Comparison of ENCODE assay signal across 24 cellular contexts in the genomic region with DNA sequence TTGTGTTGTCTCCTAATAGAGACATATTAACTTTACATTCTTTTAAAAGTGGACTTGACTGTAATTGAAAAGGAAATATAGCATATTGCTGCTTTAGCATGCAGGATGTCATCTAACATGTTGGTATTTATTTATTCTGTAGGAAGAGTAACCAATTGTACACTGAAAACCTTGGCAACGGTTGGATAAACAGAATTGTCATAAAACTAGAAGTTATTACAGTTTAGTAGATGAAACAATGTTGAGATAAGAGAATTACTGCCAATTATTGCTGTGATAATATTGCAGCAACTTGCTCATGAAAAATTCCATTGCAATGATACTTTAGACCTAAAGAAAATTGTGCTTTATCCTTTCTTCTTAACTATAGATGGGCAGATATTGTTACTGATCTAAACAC. TPM values are rescaled to one million over a fixed set of nuclear protein-coding genes. Genes with fewer than 3 reads are reported as not detected.
DNase-seq lines count a peak whose midpoint lies in the region; ATAC-seq, FAIRE-seq and TF ChIP-seq lines count a peak whose summit lies in the region.
"Had no signal": no experiment of that assay in that cellular context is flagged by ENCODE, and none has a peak within 500 bp of the region (broad histone marks: within the 10 kb centered on the region; RNA-seq: fewer than 3 reads in every experiment).

No MANE protein-coding gene starts in this region.

- no peak overlapping the region for H3K9ac ChIP-seq in PC-3 (ENCODE audit: low read length)
- H3K9ac ChIP-seq: BLaER1 treated with 17β-estradiol and CSF1 and Interleukin-3, amounts not matched to agents 10 nM and 100 nM had no signal

- no peaks in the 10 kb centered on the region for H4K20me1 ChIP-seq in PC-3 (ENCODE audit: low read length)
- H4K20me1 ChIP-seq: BLaER1 treated with 17β-estradiol and CSF1 and Interleukin-3, amounts not matched to agents 10 nM and 100 nM had no signal

- CTCF ChIA-PET in PC-3 (lab: Charles Lee) = no interaction called here
- CTCF ChIA-PET in naive thymus-derived CD4-positive, alpha-beta T cell (lab: Charles Lee) = no interaction called here

- POLR2A ChIA-PET in PC-3 (lab: Charles Lee; ENCODE audit: unreplicated experiment) = no interaction called here
- POLR2A ChIA-PET in naive thymus-derived CD4-positive, alpha-beta T cell (lab: Charles Lee) = no interaction called here

- TF ChIP-seq CTCF in HFFc6 (IDR thresholded peaks at IDR 0.05) (no peak), PC-3 (conservative IDR thresholded peaks at IDR 0.05; ENCODE audit: low read depth, low read length) (no peak)

- peaks cover 24% of the 10 kb centered on the region for H3K4me1 Mint-ChIP-seq in HFFc6 (ENCODE audit: low read depth)
- H3K4me1 Mint-ChIP-seq in activated T-cell treated with anti-CD3 and anti-CD28 coated beads, Interleukin-2, amount 50 U/mL, for 4 hours (ENCODE audit: low read depth) = no peaks in the 10 kb centered on the region
- H3K4me1 Mint-ChIP-seq in naive thymus-derived CD4-positive, alpha-beta T cell = no peaks in the 10 kb centered on the region
- H3K4me1 Mint-ChIP-seq: CD14-positive monocyte; CD4-positive, alpha-beta memory T cell had no signal

- no peak for FAIRE-seq in small intestine (lab: Jason Lieb, UNC)
- FAIRE-seq: A204.1, G401.6, GM12892 had no signal

- no peaks in the 10 kb centered on the region for H3K9me3 ChIP-seq in PC-3 (ENCODE audit: low read length)
- H3K9me3 ChIP-seq in naive thymus-derived CD4-positive, alpha-beta T cell (ENCODE audit: control insufficient read depth in 2 of 3, low read length in 3 of 3) = no peaks in the 10 kb centered on the region
- H3K9me3 ChIP-seq in small intestine (ENCODE audit: control insufficient read depth, low read depth) = no peaks in the 10 kb centered on the region
- H3K9me3 ChIP-seq: BE2C; BLaER1 treated with 17β-estradiol and CSF1 and Interleukin-3, amounts not matched to agents 10 nM and 100 nM; HAP-1 had no signal

- H3K36me3 Mint-ChIP-seq in HFFc6 (ENCODE audit: low read depth) = peaks cover 29% of the 10 kb centered on the region
- H3K36me3 Mint-ChIP-seq in activated T-cell treated with anti-CD3 and anti-CD28 coated beads, Interleukin-2, amount 50 U/mL, for 4 hours (ENCODE audit: insufficient read depth) = peaks cover 10% of the 10 kb centered on the region
- peaks cover 0 to 18% (median 5%) of the 10 kb centered on the region in 5 donors for H3K36me3 Mint-ChIP-seq in naive thymus-derived CD4-positive, alpha-beta T cell

- H3K4me1 ChIP-seq in ACC112 (ENCODE audit: control insufficient read depth, insufficient read depth, low read length, unreplicated experiment) = peaks cover 9% of the 10 kb centered on the region
- no peaks in the 10 kb centered on the region for H3K4me1 ChIP-seq in PC-3 (ENCODE audit: insufficient read depth, low read length)
- no peaks in the 10 kb centered on the region for H3K4me1 ChIP-seq in naive thymus-derived CD4-positive, alpha-beta T cell (ENCODE audit: control insufficient read depth in 2 of 2, insufficient read depth in 2 of 2, low read length in 2 of 2)
- H3K4me1 ChIP-seq in small intestine (ENCODE audit: control insufficient read depth in 2 of 2, insufficient read depth in 1 of 2, low read depth in 1 of 2, low read length in 1 of 2) = no peaks in the 10 kb centered on the region
- H3K4me1 ChIP-seq: BE2C; BLaER1 treated with 17β-estradiol and CSF1 and Interleukin-3, amounts not matched to agents 10 nM and 100 nM; HAP-1 had no signal

- intact Hi-C loops in PC-3 (cut with micrococcal nuclease) = no loop called here
- intact Hi-C loops in naive thymus-derived CD4-positive, alpha-beta T cell (cut with micrococcal nuclease) = no loop called here

- H3K27me3 Mint-ChIP-seq in HFFc6 (ENCODE audit: insufficient read depth) = no peaks in the 10 kb centered on the region
- H3K27me3 Mint-ChIP-seq in activated T-cell treated with anti-CD3 and anti-CD28 coated beads, Interleukin-2, amount 50 U/mL, for 4 hours (ENCODE audit: low read depth) = no peaks in the 10 kb centered on the region
- no peaks in the 10 kb centered on the region for H3K27me3 Mint-ChIP-seq in naive thymus-derived CD4-positive, alpha-beta T cell
- H3K27me3 Mint-ChIP-seq: CD4-positive, alpha-beta memory T cell had no signal

- H3K27me3 ChIP-seq in ACC112 (ENCODE audit: insufficient read depth, low read length) = no peaks in the 10 kb centered on the region
- H3K27me3 ChIP-seq in PC-3 (ENCODE audit: low read length) = no peaks in the 10 kb centered on the region
- no peaks in the 10 kb centered on the region for H3K27me3 ChIP-seq in naive thymus-derived CD4-positive, alpha-beta T cell (ENCODE audit: control insufficient read depth in 2 of 2, insufficient read depth in 2 of 2, low read length in 2 of 2)
- H3K27me3 ChIP-seq in small intestine (ENCODE audit: control insufficient read depth in 2 of 2, insufficient read depth in 2 of 2, low read length in 2 of 2) = no peaks in the 10 kb centered on the region
- H3K27me3 ChIP-seq: BE2C; BLaER1 treated with 17β-estradiol and CSF1 and Interleukin-3, amounts not matched to agents 10 nM and 100 nM had no signal

- no peak overlapping the region for H3K4me3 Mint-ChIP-seq in HFFc6
- no peak overlapping the region for H3K4me3 Mint-ChIP-seq in activated T-cell treated with anti-CD3 and anti-CD28 coated beads, Interleukin-2, amount 50 U/mL, for 4 hours
- H3K4me3 Mint-ChIP-seq in naive thymus-derived CD4-positive, alpha-beta T cell = no peak overlapping the region
- H3K4me3 Mint-ChIP-seq: CD14-positive monocyte; CD4-positive, alpha-beta memory T cell had no signal

- H3K27ac Mint-ChIP-seq in HFFc6 = peak overlapping the region; percentile 29
- H3K27ac Mint-ChIP-seq in naive thymus-derived CD4-positive, alpha-beta T cell = no peak overlapping the region
- H3K27ac Mint-ChIP-seq: CD14-positive monocyte had no signal

- H3F3A ChIP-seq in PC-3 (ENCODE audit: low read length, unreplicated experiment) = no peaks in the 10 kb centered on the region

- no peak overlapping the region for H2AFZ ChIP-seq in ACC112 (ENCODE audit: low read length, unreplicated experiment)
- no peak overlapping the region for H2AFZ ChIP-seq in PC-3 (ENCODE audit: low read length)

- no peaks in the 10 kb centered on the region for H3K9me2 ChIP-seq in PC-3 (replicated peaks; ENCODE audit: low read length)

- H3K36me3 ChIP-seq in ACC112 (ENCODE audit: insufficient read depth, low read length) (peaks cover 9% of the 10 kb centered on the region), PC-3 (ENCODE audit: low read depth, low read length) (no peaks in the 10 kb centered on the region), small intestine (ENCODE audit: control insufficient read depth in 2 of 2, insufficient read depth in 2 of 2, low read length in 2 of 2) (peaks cover 2% of the 10 kb centered on the region in 2 donors)
- H3K36me3 ChIP-seq in naive thymus-derived CD4-positive, alpha-beta T cell (ENCODE audit: control insufficient read depth in 2 of 3, insufficient read depth in 3 of 3, low read length in 3 of 3) = no peaks in the 10 kb centered on the region

- H3K79me2 ChIP-seq in ACC112 (ENCODE audit: control insufficient read depth, insufficient read depth, low read length, unreplicated experiment) = no peaks in the 10 kb centered on the region
- no peaks in the 10 kb centered on the region for H3K79me2 ChIP-seq in PC-3 (ENCODE audit: low read length)

- H3K4me3 ChIP-seq in ACC112 (ENCODE audit: low read depth, low read length) (no peak overlapping the region), PC-3 (ENCODE audit: low read length) (no peak overlapping the region), small intestine (ENCODE audit: low read depth in 1 of 2, low read length in 2 of 2) (no peak overlapping the region)
- H3K4me3 ChIP-seq in naive thymus-derived CD4-positive, alpha-beta T cell (ENCODE audit: low read length) = no peak overlapping the region
- H3K4me3 ChIP-seq: BLaER1 treated with 17β-estradiol and CSF1 and Interleukin-3, amounts not matched to agents 10 nM and 100 nM; HAP-1 had no signal

- H3K9me3 Mint-ChIP-seq in HFFc6 = no peaks in the 10 kb centered on the region
- no peaks in the 10 kb centered on the region for H3K9me3 Mint-ChIP-seq in activated T-cell treated with anti-CD3 and anti-CD28 coated beads, Interleukin-2, amount 50 U/mL, for 4 hours
- H3K9me3 Mint-ChIP-seq in naive thymus-derived CD4-positive, alpha-beta T cell = no peaks in the 10 kb centered on the region
- H3K9me3 Mint-ChIP-seq: CD14-positive monocyte; CD4-positive, alpha-beta memory T cell had no signal

- ATAC-seq in PC-3 = 0 out of 2 replicates have a peak, but pooled peaks have one; percentile 13
- ATAC-seq in activated T-cell treated with anti-CD3 and anti-CD28 coated beads, Interleukin-2, amount 50 U/mL, for 4 hours = no peak
- no peak for ATAC-seq in naive thymus-derived CD4-positive, alpha-beta T cell

- DNase-seq in HFFc6 (peak; percentile 24), PC-3 (no peak), iris pigment epithelial cell (ENCODE audit: low read depth) (peak; percentile 22), small intestine (no peak), cerebellum (ENCODE audit: low spot score) (no peak)
- DNase-seq in activated T-cell treated with anti-CD3 and anti-CD28 coated beads, Interleukin-2, amount 50 U/mL, for 4 hours = no peak
- no peak for DNase-seq in naive thymus-derived CD4-positive, alpha-beta T cell
- DNase-seq: ACHN; AML-193; BE2C; Calu3; CD4-positive, alpha-beta memory T cell; COR-L47; DMS153; DND-41; GOT3 had no signal

- BruUV-seq in PC-3 (replicated peaks; lab: Mats Ljungman, UMichigan) = no TSS peak

- H3K27ac ChIP-seq in ACC112 (ENCODE audit: low read depth, low read length) (peak overlapping the region; percentile 16; the same call in 1 of the 2 replicates), PC-3 (ENCODE audit: low read length) (no peak overlapping the region), small intestine (ENCODE audit: low read depth in 1 of 2, low read length in 1 of 2) (no peak overlapping the region)
- no peak overlapping the region for H3K27ac ChIP-seq in naive thymus-derived CD4-positive, alpha-beta T cell (ENCODE audit: low read depth, low read length)
- H3K27ac ChIP-seq: 22Rv1; BLaER1 treated with 17β-estradiol and CSF1 and Interleukin-3, amounts not matched to agents 10 nM and 100 nM had no signal

- WGBS in small intestine, 3 donors = 13 to 52% (median 33%) methylated on average over 1 of the region's 1 CpG

- no peak overlapping the region for H3K4me2 ChIP-seq in PC-3 (ENCODE audit: low read length)
- H3K4me2 ChIP-seq: BLaER1 treated with 17β-estradiol and CSF1 and Interleukin-3, amounts not matched to agents 10 nM and 100 nM had no signal

RNA-seq across cellular contexts. Expression of gene ERCC5, which starts 7.6 kb away (rescaled TPM):
- total RNA-seq in HFFc6 (2021; fragmentation: NEBNext Ultra II Directional; extraction: Animal tissue kit (Norgen Biotek cat#: 25700)) = 10 to 100 TPM; 54.1 to 64.4 (median 59.8) TPM
- 19.3 and 23.7 TPM in 2 replicates for total RNA-seq in PC-3 (2014; rRNA removed)
- total RNA-seq in activated T-cell treated with anti-CD3 and anti-CD28 coated beads, Interleukin-2, amount 50 U/mL, for 4 hours = 10 to 100 TPM; 32.1 to 34.9 (median 33.7) TPM
- 100 to 1,000 TPM in 3 of 5 experiments, 10 to 100 TPM in 2; 79.6 to 158 (median 123) TPM for total RNA-seq in naive thymus-derived CD4-positive, alpha-beta T cell
- 10 to 100 TPM; 48.6 to 62.9 TPM for polyA plus RNA-seq in naive thymus-derived CD4-positive, alpha-beta T cell
- polyA plus RNA-seq in small intestine = 100 to 1,000 TPM in 1 of 3 donors, 10 to 100 TPM in 2; 40.7 to 112 (median 54.9) TPM
- 55.1 TPM for total RNA-seq in cerebellum

RNA-seq across cellular contexts. Expression of gene BIVM, which starts 39.4 kb away (rescaled TPM):
- 10 to 100 TPM; 16.6 to 24.0 (median 18.9) TPM for total RNA-seq in HFFc6 (2021; fragmentation: NEBNext Ultra II Directional; extraction: Animal tissue kit (Norgen Biotek cat#: 25700))
- total RNA-seq in PC-3 (2014; rRNA removed) (6.0 and 6.7 TPM in 2 replicates), cerebellum (66.5 TPM)
- total RNA-seq in activated T-cell treated with anti-CD3 and anti-CD28 coated beads, Interleukin-2, amount 50 U/mL, for 4 hours = 1 to 10 TPM; 6.2 to 8.9 (median 7.3) TPM
- 10 to 100 TPM in 1 of 5 experiments, 1 to 10 TPM in 4; 3.7 to 31.2 (median 4.9) TPM for total RNA-seq in naive thymus-derived CD4-positive, alpha-beta T cell
- polyA plus RNA-seq in naive thymus-derived CD4-positive, alpha-beta T cell = 1 to 10 TPM; 2.6 to 4.0 TPM
- 10 to 100 TPM in 1 of 3 donors, 1 to 10 TPM in 2; 7.3 to 13.2 (median 10.0) TPM for polyA plus RNA-seq in small intestine

RNA-seq across cellular contexts. Expression of gene POGLUT2, which starts 39.5 kb away (rescaled TPM):
- total RNA-seq in HFFc6 (2021; fragmentation: NEBNext Ultra II Directional; extraction: Animal tissue kit (Norgen Biotek cat#: 25700)) = 10 to 100 TPM; 12.0 to 26.8 (median 13.8) TPM
- total RNA-seq in PC-3 (2014; rRNA removed) (4.5 and 6.7 TPM in 2 replicates), cerebellum (13.4 TPM)
- total RNA-seq in activated T-cell treated with anti-CD3 and anti-CD28 coated beads, Interleukin-2, amount 50 U/mL, for 4 hours = 1 to 10 TPM; 3.2 to 5.7 (median 4.7) TPM
- 10 to 100 TPM in 1 of 5 experiments, under 1 TPM in 4; 0.19 to 10.4 (median 0.40) TPM for total RNA-seq in naive thymus-derived CD4-positive, alpha-beta T cell
- not detected for polyA plus RNA-seq in naive thymus-derived CD4-positive, alpha-beta T cell
- polyA plus RNA-seq in small intestine = 1 to 10 TPM in 1 of 3 donors, under 1 TPM in 1, not detected in 1; 0.54 to 3.6 TPM

Comparison
In these comparisons a context has a peak if more than half of its experiments do, and no peak if none do; other contexts are left out.
1. DNase-seq: peak in HFFc6 (single experiment) and iris pigment epithelial cell (single experiment); none in PC-3 (single experiment), activated T-cell treated with anti-CD3 and anti-CD28 coated beads, Interleukin-2, amount 50 U/mL, for 4 hours (single experiment), naive thymus-derived CD4-positive, alpha-beta T cell (0 of 9), small intestine (single experiment) and cerebellum (single experiment).